ENCODE assay signal across 20 cellular contexts in genomic region chr20:44719841-44720240, GRCh38. TPM values are rescaled to one million over a fixed set of nuclear protein-coding genes. Genes with fewer than 3 reads are reported as not detected.
DNase-seq lines count a peak whose midpoint lies in the region; ATAC-seq and TF ChIP-seq lines count a peak whose summit lies in the region.
"Had no signal": no experiment of that assay in that cellular context is flagged by ENCODE, and none has a peak within 500 bp of the region (broad histone marks: within the 10 kb centered on the region; RNA-seq: fewer than 3 reads in every experiment).

No MANE protein-coding gene starts in this region.

- H3K27me3 ChIP-seq in HCT116 (ENCODE audit: insufficient read depth, low read length) (no peaks in the 10 kb centered on the region), ascending aorta (no peaks in the 10 kb centered on the region), layer of hippocampus (ENCODE audit: control insufficient read depth, insufficient read depth, low read length) (no peaks in the 10 kb centered on the region), thoracic aorta (replicated peaks; ENCODE audit: insufficient read depth) (no peaks in the 10 kb centered on the region)
- H3K27me3 ChIP-seq: pancreas had no signal

- H4K20me1 ChIP-seq in HCT116 (ENCODE audit: insufficient read depth): no peaks in the 10 kb centered on the region

- RAD21 ChIA-PET in HCT116 (lab: Charles Lee; ENCODE audit: low non-redundant PET in 1 of 2, low total read pairs in 2 of 2, uncharacterized antibody in 2 of 2, unreplicated experiment in 2 of 2): no interaction called here

- ATAC-seq in HCT116 (no peak), thoracic aorta (ENCODE audit: insufficient number of reproducible peaks, low FRiP score, low read depth) (no peak)
- ATAC-seq: activated naive CD4-positive, alpha-beta T cell treated with anti-CD3 and anti-CD28 coated beads, Interleukin-2, amount 50 U/mL, for 72 hours; CD8-positive, alpha-beta T cell; esophagus mucosa; pancreas; stimulated activated naive CD8-positive, alpha-beta T cell treated with anti-CD3 and anti-CD28 coated beads, Interleukin-15, Interleukin-2, amounts not matched to agents 100 U/mL and 50 U/mL, for 24 hours had no signal

- H3K4me1 Mint-ChIP-seq in activated naive CD4-positive, alpha-beta T cell treated with anti-CD3 and anti-CD28 coated beads, Interleukin-2, amount 10 ng/mL, durations not matched to agents 7 days and 5 days: peaks cover 4% of the 10 kb centered on the region

- no peaks in the 10 kb centered on the region for H3K9me2 ChIP-seq in HCT116 (ENCODE audit: insufficient read depth)

- H3K9ac ChIP-seq in HCT116 (ENCODE audit: low read length): no peak overlapping the region

- H3K27ac Mint-ChIP-seq in activated naive CD4-positive, alpha-beta T cell treated with anti-CD3 and anti-CD28 coated beads, Interleukin-2, amount 10 ng/mL, durations not matched to agents 7 days and 5 days: no peak overlapping the region
- H3K27ac Mint-ChIP-seq: CD8-positive, alpha-beta T cell had no signal

- H3K36me3 Mint-ChIP-seq in activated naive CD4-positive, alpha-beta T cell treated with anti-CD3 and anti-CD28 coated beads, Interleukin-2, amount 10 ng/mL, durations not matched to agents 7 days and 5 days: no peaks in the 10 kb centered on the region
- H3K36me3 Mint-ChIP-seq: activated naive CD4-positive, alpha-beta T cell treated with anti-CD3 and anti-CD28 coated beads, Interleukin-2, amount 50 U/mL, for 72 hours; CD8-positive, alpha-beta T cell had no signal

- H2AFZ ChIP-seq in HCT116 (ENCODE audit: low read depth, low read length, poor library complexity, severe bottlenecking): no peak overlapping the region

- H3K27ac ChIP-seq in HCT116 (ENCODE audit: low read depth, low read length) (peak overlapping the region; percentile 39), ascending aorta (peak overlapping the region; percentile 78 to 86), layer of hippocampus (ENCODE audit: low read depth, low read length) (peak overlapping the region; percentile 62), thoracic aorta (peak overlapping the region; percentile 97 to 99)
- H3K27ac ChIP-seq: pancreas had no signal

- H3K79me2 ChIP-seq in HCT116 (ENCODE audit: insufficient read depth, low read length): no peaks in the 10 kb centered on the region

- no TSS peak for BruUV-seq in HCT116 (replicated peaks; lab: Mats Ljungman, UMichigan)

- no peaks in the 10 kb centered on the region for H3K9me3 Mint-ChIP-seq in activated naive CD4-positive, alpha-beta T cell treated with anti-CD3 and anti-CD28 coated beads, Interleukin-2, amount 10 ng/mL, durations not matched to agents 7 days and 5 days
- H3K9me3 Mint-ChIP-seq: activated naive CD4-positive, alpha-beta T cell treated with anti-CD3 and anti-CD28 coated beads, Interleukin-2, amount 50 U/mL, for 72 hours; CD8-positive, alpha-beta T cell had no signal

- H3K4me3 Mint-ChIP-seq in activated naive CD4-positive, alpha-beta T cell treated with anti-CD3 and anti-CD28 coated beads, Interleukin-2, amount 10 ng/mL, durations not matched to agents 7 days and 5 days: no peak overlapping the region
- H3K4me3 Mint-ChIP-seq: CD8-positive, alpha-beta T cell had no signal

- intact Hi-C loops in HCT116 (cut with micrococcal nuclease): no loop called here
- intact Hi-C loops in ascending aorta (cut with DNase I): loop anchor here (2.0 kb wide), 1 partner anchor 27 kb away; no protein-coding TSS in a partner anchor

- no peaks in the 10 kb centered on the region for H3K9me3 ChIP-seq in HCT116 (ENCODE audit: control insufficient read depth in 1 of 2, insufficient read depth in 1 of 2, low read depth in 1 of 2, low read length in 2 of 2)
- no peaks in the 10 kb centered on the region for H3K9me3 ChIP-seq in ascending aorta
- H3K9me3 ChIP-seq in thoracic aorta: no peaks in the 10 kb centered on the region
- H3K9me3 ChIP-seq: left lung, pancreas had no signal

- H3K36me3 ChIP-seq in HCT116 (ENCODE audit: control insufficient read depth in 1 of 2, insufficient read depth in 2 of 2, low read length in 2 of 2) (no peaks in the 10 kb centered on the region), ascending aorta (peaks cover 3 to 4% of the 10 kb centered on the region in 2 donors), thoracic aorta (peaks cover 18% of the 10 kb centered on the region)
- H3K36me3 ChIP-seq: brain microvascular endothelial cell, left lung, pancreas had no signal

- DNase-seq in HCT116 (ENCODE audit: low read depth, low spot score): no peak
- no peak for DNase-seq in ascending aorta (ENCODE audit: low spot score in 2 of 2)
- no peak for DNase-seq in thoracic aorta (ENCODE audit: low spot score)
- no peak for DNase-seq in AG08396 (ENCODE audit: low spot score)
- DNase-seq in activated naive CD4-positive, alpha-beta T cell treated with anti-CD3 and anti-CD28 coated beads, Interleukin-2, amount 10 ng/mL, durations not matched to agents 7 days and 5 days: no peak
- DNase-seq in H4 (ENCODE audit: low spot score): no peak
- DNase-seq in DMS53 (lab: John Stamatoyannopoulos, UW): no peak
- DNase-seq: activated T-cell treated with anti-CD3 and anti-CD28 coated beads, Interleukin-2, amount 50 U/mL, for 48 hours; brain microvascular endothelial cell; CD8-positive, alpha-beta T cell; H7; PC-3; stimulated activated CD4-positive, alpha-beta T cell treated with anti-CD3 and anti-CD28 coated beads, Interleukin-2, amount 100 ng/mL, for 24 hours; stimulated activated naive CD8-positive, alpha-beta T cell treated with anti-CD3 and anti-CD28 coated beads, Interleukin-15, Interleukin-2, amounts not matched to agents 100 U/mL and 50 U/mL, for 24 hours had no signal

- TF ChIP-seq POLR2A in HCT116 (IDR thresholded peaks at IDR 0.05; ENCODE audit: borderline replicate concordance, extremely low read depth, insufficient read depth, insufficient read length): no peak

- POLR2A ChIA-PET in HCT116 (lab: Charles Lee): interaction anchor here (1.7 kb wide), 1 partner anchor 10 kb away, joined by 8 read pairs; no protein-coding TSS in a partner anchor

- no peaks in the 10 kb centered on the region for H3K27me3 Mint-ChIP-seq in activated naive CD4-positive, alpha-beta T cell treated with anti-CD3 and anti-CD28 coated beads, Interleukin-2, amount 10 ng/mL, durations not matched to agents 7 days and 5 days

- TF ChIP-seq RAD21 in HCT116 (IDR thresholded peaks at IDR 0.05; ENCODE audit: low read depth): no peak

- no peak overlapping the region for H3K4me3 ChIP-seq in HCT116 (replicated peaks in 1 of 2; ENCODE audit: low read depth in 1 of 2, low read length in 2 of 2)
- no peak overlapping the region for H3K4me3 ChIP-seq in ascending aorta
- H3K4me3 ChIP-seq in thoracic aorta: peak overlapping the region; percentile 12
- H3K4me3 ChIP-seq: left lung, pancreas had no signal

- 0 out of 2 replicates have a peak overlapping the region, but pooled peaks have one; percentile 61 for H3K4me2 ChIP-seq in HCT116 (ENCODE audit: low read length)

- H3K4me1 ChIP-seq in HCT116 (ENCODE audit: control insufficient read depth in 1 of 2, insufficient read depth in 2 of 2, low read length in 2 of 2) (peaks cover 35 to 37% of the 10 kb centered on the region in 2 experiments), ascending aorta (peaks cover 28 to 53% of the 10 kb centered on the region in 2 donors), thoracic aorta (ENCODE audit: control insufficient read depth in 1 of 2, low read depth in 2 of 2) (peaks cover 41 to 95% of the 10 kb centered on the region in 2 donors)

- CTCF ChIA-PET in HCT116 (lab: Charles Lee): no interaction called here
- CTCF ChIA-PET in activated naive CD4-positive, alpha-beta T cell treated with anti-CD3 and anti-CD28 coated beads, Interleukin-2, amount 10 ng/mL, durations not matched to agents 7 days and 5 days (lab: Charles Lee): interaction anchor here (1.6 kb wide), 1 partner anchor 35 kb away, joined by 3 read pairs; no protein-coding TSS in a partner anchor

- TF ChIP-seq CTCF in HCT116 (IDR thresholded peaks at IDR 0.05 in 2 of 3, conservative IDR thresholded peaks at IDR 0.05 in 1 of 3; ENCODE audit: borderline replicate concordance in 1 of 3, insufficient read depth in 1 of 3, low read depth in 2 of 3, low read length in 2 of 3): no peak
- no peak for TF ChIP-seq CTCF in ascending aorta (IDR thresholded peaks at IDR 0.05)
- TF ChIP-seq CTCF in thoracic aorta (IDR thresholded peaks at IDR 0.05): no peak

TF ChIP-seq in HCT116, 20 proteins besides CTCF, POLR2A, EP300 and RAD21 (continues in another document):
- no peak for TF ChIP-seq SRF (IDR thresholded peaks at IDR 0.05; ENCODE audit: low read depth)
- no peak for TF ChIP-seq ATF3 (IDR thresholded peaks at IDR 0.05)

RNA-seq across cellular contexts. Expression of gene CCN5, which starts 4.7 kb away (rescaled TPM):
- total RNA-seq in HCT116 (2021; ENCODE audit: unreplicated experiment): 0.20 TPM
- polyA plus RNA-seq in HCT116 (2012): 0.15 and 0.21 TPM in 2 replicates
- total RNA-seq in ascending aorta: 377 TPM
- total RNA-seq in thoracic aorta: 100 to 1,000 TPM; 652 to 994 TPM
- total RNA-seq in H4 (2014; rRNA removed; shearing (Covaris generic)): 0.77 and 4.2 TPM in 2 replicates
- total RNA-seq: activated naive CD4-positive, alpha-beta T cell treated with anti-CD3 and anti-CD28 coated beads, Interleukin-2, amount 50 U/mL, for 72 hours; CD8-positive, alpha-beta T cell; glomerular endothelial cell; H7 had no signal

RNA-seq across cellular contexts. Expression of gene KCNK15, which starts 25.8 kb away (rescaled TPM):
- not detected for total RNA-seq in HCT116 (2021; ENCODE audit: unreplicated experiment)
- polyA plus RNA-seq in HCT116 (2012): not detected in 2 replicates
- total RNA-seq in ascending aorta: 62.6 TPM
- total RNA-seq in thoracic aorta: 10 to 100 TPM; 26.3 to 60.0 TPM
- 0.06 TPM in 1 of 2 replicates, not detected in the other for total RNA-seq in H4 (2014; rRNA removed; shearing (Covaris generic))
- total RNA-seq: CD8-positive, alpha-beta T cell had no signal

Comparison
In these comparisons a context has a peak if more than half of its experiments do, and no peak if none do; other contexts are left out.
1. H3K27ac ChIP-seq: peak in every context shown above with its lines; median percentile 98 in thoracic aorta; 82 in ascending aorta; 62 in layer of hippocampus; 39 in HCT116.
2. RNA of gene CCN5, which starts 4.7 kb away (total RNA-seq): 652 to 994 TPM in thoracic aorta and 377 TPM in ascending aorta (single experiment); 0.77 to 4.2 TPM in H4 and 0.20 TPM in HCT116 (single experiment); every median in the first group is over 10 times any median in the second.
3. RNA of gene KCNK15, which starts 25.8 kb away (total RNA-seq): 62.6 TPM in ascending aorta (single experiment) and 26.3 to 60.0 TPM in thoracic aorta; 0.06 TPM in H4 and not detected in HCT116 (single experiment); every median in the first group is over 10 times any median in the second.